ENCODE assay signal across 1 cellular context in the genomic region with DNA sequence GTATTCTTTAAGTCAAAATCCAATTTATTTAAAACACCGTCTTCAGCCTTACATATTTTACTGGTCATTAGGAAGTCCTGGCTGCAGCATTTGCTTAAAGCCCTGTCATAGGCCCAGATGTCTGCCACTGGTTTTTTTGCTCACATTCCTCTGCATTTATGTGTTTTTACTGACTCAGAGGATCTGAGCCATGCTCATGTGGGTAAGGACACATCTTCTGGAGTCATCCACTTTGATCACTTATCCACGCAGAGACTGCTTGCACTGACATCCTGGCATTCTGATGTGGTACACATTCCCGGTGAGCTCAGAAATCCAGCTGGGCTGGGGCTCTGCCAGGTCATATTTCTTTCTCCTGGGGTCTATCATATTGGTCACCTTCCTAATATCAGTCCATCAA.
TF ChIP-seq lines count a peak whose summit lies in the region.

No MANE protein-coding gene starts in this region.

TF ChIP-seq in IMR-90, 13 proteins besides CTCF, POLR2A, EP300 and RAD21:
- TF ChIP-seq MAFK (IDR thresholded peaks at IDR 0.05; ENCODE audit: low read depth, low read length) (peak; percentile 64), CHD1 (IDR thresholded peaks at IDR 0.05; ENCODE audit: low read depth, low read length) (no peak), CEBPB (IDR thresholded peaks at IDR 0.05; ENCODE audit: low read depth, low read length) (no peak), FOS (IDR thresholded peaks at IDR 0.05; ENCODE audit: low read depth, low read length) (peak; percentile 65), RCOR1 (IDR thresholded peaks at IDR 0.05; ENCODE audit: insufficient replicate concordance, low read length) (peak; percentile 30)
